ENCODE assay signal across 8 cellular contexts in genomic region chr18:11040823-11041712, GRCh38.
A peak's percentile ranks its signal among the peaks of the same experiment; 100 is the strongest.
DNase-seq lines count a peak whose midpoint lies in the region; ATAC-seq and TF ChIP-seq lines count a peak whose summit lies in the region.

No MANE protein-coding gene starts in this region.

- peak; percentile 71 for TF ChIP-seq CTCF in GM12872 (IDR thresholded peaks at IDR 0.05; ENCODE audit: insufficient read depth, low read depth, low read length)

- peak; percentile 50 for DNase-seq in AG08395 (ENCODE audit: low spot score)
- peak; percentile 25 for DNase-seq in NCI-H128 (lab: John Stamatoyannopoulos, UW; ENCODE audit: unreplicated experiment)
- peak in 30 of 58 donors; percentile 1 to 76 (median 31) for DNase-seq in anterior cingulate cortex (lab: John Stamatoyannopoulos, UW)
- DNase-seq in hepatic stellate cell (ENCODE audit: low spot score), result peak; percentile 53
- peak; percentile 36 for DNase-seq in smooth muscle cell of the brain vasculature (ENCODE audit: low read depth, low spot score)

- ATAC-seq in HG03097 (IDR thresholded peaks at IDR 0.05; ENCODE audit: low FRiP score, unreplicated experiment) (no peak), GM18498 (IDR thresholded peaks at IDR 0.05; ENCODE audit: unreplicated experiment) (no peak)
